In the genomic region with DNA sequence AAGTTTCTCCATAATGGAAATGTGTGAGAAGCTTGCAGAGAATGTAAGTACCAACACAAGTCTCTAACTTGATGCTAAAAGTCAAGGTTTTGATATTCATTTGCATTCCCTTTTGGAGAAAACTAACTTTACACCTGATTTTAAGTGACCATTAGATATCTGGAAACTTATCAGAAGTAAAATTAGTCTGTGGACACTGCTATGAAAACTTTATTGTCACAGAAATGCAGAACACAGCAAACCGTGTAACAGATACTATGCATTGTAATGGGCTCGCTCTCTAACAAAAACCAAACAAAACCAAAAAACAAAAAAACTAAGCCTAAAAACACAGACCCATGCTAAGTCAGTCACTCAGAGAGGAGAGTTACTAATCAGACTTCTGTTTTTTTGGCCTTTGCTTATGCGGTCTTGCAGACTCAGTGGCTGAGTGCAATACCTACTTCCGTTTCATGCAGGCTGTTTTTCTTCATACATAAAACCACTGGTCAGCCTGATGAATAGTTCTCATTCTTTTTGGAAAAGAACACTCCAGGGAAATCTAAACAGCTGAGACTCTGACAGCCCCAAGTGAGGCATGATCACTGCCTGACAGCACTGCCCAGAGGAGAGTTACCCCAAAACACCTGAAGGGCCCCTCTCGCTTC, we compare ENCODE assay signal across 18 cellular contexts. TPM values are rescaled to one million over a fixed set of nuclear protein-coding genes. Genes with fewer than 3 reads are reported as not detected.
DNase-seq lines count a peak whose midpoint lies in the region; ATAC-seq and TF ChIP-seq lines count a peak whose summit lies in the region.
"Had no signal": no experiment of that assay in that cellular context is flagged by ENCODE, and none has a peak within 500 bp of the region (broad histone marks: within the 10 kb centered on the region; RNA-seq: fewer than 3 reads in every experiment).

No MANE protein-coding gene starts in this region.

- ATAC-seq in lung (ENCODE audit: insufficient read depth, low FRiP score) = peak; percentile 37
- no peak for ATAC-seq in GM21526 (IDR thresholded peaks at IDR 0.05; ENCODE audit: low FRiP score, unreplicated experiment)
- ATAC-seq: body of pancreas; naive thymus-derived CD8-positive, alpha-beta T cell had no signal

- H3K4me1 ChIP-seq in lung (ENCODE audit: control insufficient read depth in 2 of 2, insufficient read depth in 2 of 2, low read length in 2 of 2) (peaks cover 0 to 1% of the 10 kb centered on the region in 2 donors), hepatocyte (ENCODE audit: insufficient read depth) (no peaks in the 10 kb centered on the region)
- H3K4me1 ChIP-seq: body of pancreas, suprapubic skin had no signal

- H3K9me3 ChIP-seq in lung (ENCODE audit: control insufficient read depth in 2 of 2, insufficient read depth in 1 of 2, low read length in 1 of 2) = no peaks in the 10 kb centered on the region
- H3K9me3 ChIP-seq in hepatocyte (ENCODE audit: low read depth) = no peaks in the 10 kb centered on the region
- H3K9me3 ChIP-seq: body of pancreas, left ventricle myocardium inferior, suprapubic skin had no signal

- TF ChIP-seq CTCF in brain microvascular endothelial cell (IDR thresholded peaks at IDR 0.05; ENCODE audit: low read depth, low read length, missing control alignments) = no peak
- TF ChIP-seq CTCF in lung (IDR thresholded peaks at IDR 0.05; ENCODE audit: control extremely low read depth, extremely low read depth) = no peak
- TF ChIP-seq CTCF in hepatocyte (IDR thresholded peaks at IDR 0.05; ENCODE audit: poor library complexity) = no peak

- peak; percentile 56 for DNase-seq in NOMO-1 treated with dmso at 0.1 percent for 144 hours (lab: John Stamatoyannopoulos, UW; ENCODE audit: unreplicated experiment)
- DNase-seq in brain microvascular endothelial cell = peak; percentile 51
- DNase-seq in lung (ENCODE audit: low spot score) = no peak
- DNase-seq in hepatocyte (ENCODE audit: low spot score) = no peak
- DNase-seq in activated CD4-positive, alpha-beta T cell treated with anti-CD3 and anti-CD28 coated beads, Interleukin-2, amount 50 U/mL, for 4 hours = no peak
- no peak for DNase-seq in H4 (ENCODE audit: low spot score)
- DNase-seq: activated gamma-delta T cell; body of pancreas; DMS53; effector CD4-positive, alpha-beta T cell; left ventricle myocardium inferior; naive thymus-derived CD8-positive, alpha-beta T cell; NCI-H187; NCI-H510A treated with DMSO at 0.1 percent for 48 hours; WERI-Rb-1 had no signal

- H3K4me2 ChIP-seq in hepatocyte = no peak overlapping the region

- no peaks in the 10 kb centered on the region for H3K9me2 ChIP-seq in hepatocyte (replicated peaks; ENCODE audit: insufficient read depth)

- H3K79me2 ChIP-seq in hepatocyte = no peaks in the 10 kb centered on the region

- in situ Hi-C loops in brain microvascular endothelial cell (cut with HindIII; ENCODE audit: low pct_ligation_motif_present, low sequenced_read_pairs) = no loop called here

- H3K36me3 ChIP-seq in brain microvascular endothelial cell (replicated peaks) (peaks cover 15% of the 10 kb centered on the region), lung (ENCODE audit: control insufficient read depth in 2 of 2, insufficient read depth in 2 of 2, low read length in 2 of 2) (peaks cover 8 to 13% of the 10 kb centered on the region in 2 donors), hepatocyte (replicated peaks; ENCODE audit: insufficient read depth, low read depth) (no peaks in the 10 kb centered on the region)
- H3K36me3 ChIP-seq: WERI-Rb-1 had no signal

- no peak overlapping the region for H2AFZ ChIP-seq in hepatocyte

- no peaks in the 10 kb centered on the region for H4K20me1 ChIP-seq in hepatocyte (ENCODE audit: insufficient read depth, poor library complexity, severe bottlenecking)

- WGBS in lung, 2 donors = 43 to 74% methylated on average over 5 of the region's 5 CpGs
- WGBS in hepatocyte (ENCODE audit: low lambda C conversion rate, missing lambda C conversion rate) = 89% methylated on average over 5 of the region's 5 CpGs

- H3K27me3 ChIP-seq in brain microvascular endothelial cell (replicated peaks) (no peaks in the 10 kb centered on the region), lung (ENCODE audit: control insufficient read depth, insufficient read depth) (no peaks in the 10 kb centered on the region), hepatocyte (no peaks in the 10 kb centered on the region)
- H3K27me3 ChIP-seq: body of pancreas, suprapubic skin had no signal

- H3K27ac ChIP-seq in brain microvascular endothelial cell = no peak overlapping the region
- H3K27ac ChIP-seq in lung (ENCODE audit: low read depth in 1 of 2, low read length in 1 of 2) = peak overlapping the region in 1 of 2 donors; percentile 65
- H3K27ac ChIP-seq in hepatocyte = no peak overlapping the region
- H3K27ac ChIP-seq: body of pancreas, C4-2B, left ventricle myocardium inferior, suprapubic skin, WERI-Rb-1 had no signal

- H3K4me3 ChIP-seq in brain microvascular endothelial cell (ENCODE audit: low read depth, low read length) (no peak overlapping the region), lung (no peak overlapping the region), hepatocyte (no peak overlapping the region)
- H3K4me3 ChIP-seq: body of pancreas, left ventricle myocardium inferior, suprapubic skin had no signal

RNA-seq across cellular contexts. Expression of gene NRDE2, which starts 35.7 kb away (rescaled TPM):
- total RNA-seq in lung = 10 to 100 TPM; 18.9 to 21.0 TPM
- polyA plus RNA-seq in lung = 1 to 10 TPM; 7.0 to 7.7 TPM
- total RNA-seq in hepatocyte = 11.4 and 20.0 TPM in 2 replicates
- 21.9 and 27.9 TPM in 2 replicates for polyA plus RNA-seq in hepatocyte
- total RNA-seq in H4 (2014; rRNA removed; shearing (Covaris generic)) = 3.6 and 3.8 TPM in 2 replicates

RNA-seq across cellular contexts. Expression of gene PSMC1, which starts 39.6 kb away (rescaled TPM):
- total RNA-seq in lung (10 to 100 TPM; 73.6 to 95.2 TPM), hepatocyte (148 and 171 TPM in 2 replicates)
- polyA plus RNA-seq in lung (100 to 1,000 TPM; 125 to 195 TPM), hepatocyte (144 and 163 TPM in 2 replicates)
- total RNA-seq in H4 (2014; rRNA removed; shearing (Covaris generic)) = 335 and 362 TPM in 2 replicates

Comparison
In these comparisons a context has a peak if more than half of its experiments do, and no peak if none do; other contexts are left out.
1. DNase-seq: peak in NOMO-1 treated with dmso at 0.1 percent for 144 hours (single experiment) and brain microvascular endothelial cell (single experiment); none in lung (single experiment), hepatocyte (single experiment), activated CD4-positive, alpha-beta T cell treated with anti-CD3 and anti-CD28 coated beads, Interleukin-2, amount 50 U/mL, for 4 hours (0 of 2) and H4 (single experiment).